In the genomic region with DNA sequence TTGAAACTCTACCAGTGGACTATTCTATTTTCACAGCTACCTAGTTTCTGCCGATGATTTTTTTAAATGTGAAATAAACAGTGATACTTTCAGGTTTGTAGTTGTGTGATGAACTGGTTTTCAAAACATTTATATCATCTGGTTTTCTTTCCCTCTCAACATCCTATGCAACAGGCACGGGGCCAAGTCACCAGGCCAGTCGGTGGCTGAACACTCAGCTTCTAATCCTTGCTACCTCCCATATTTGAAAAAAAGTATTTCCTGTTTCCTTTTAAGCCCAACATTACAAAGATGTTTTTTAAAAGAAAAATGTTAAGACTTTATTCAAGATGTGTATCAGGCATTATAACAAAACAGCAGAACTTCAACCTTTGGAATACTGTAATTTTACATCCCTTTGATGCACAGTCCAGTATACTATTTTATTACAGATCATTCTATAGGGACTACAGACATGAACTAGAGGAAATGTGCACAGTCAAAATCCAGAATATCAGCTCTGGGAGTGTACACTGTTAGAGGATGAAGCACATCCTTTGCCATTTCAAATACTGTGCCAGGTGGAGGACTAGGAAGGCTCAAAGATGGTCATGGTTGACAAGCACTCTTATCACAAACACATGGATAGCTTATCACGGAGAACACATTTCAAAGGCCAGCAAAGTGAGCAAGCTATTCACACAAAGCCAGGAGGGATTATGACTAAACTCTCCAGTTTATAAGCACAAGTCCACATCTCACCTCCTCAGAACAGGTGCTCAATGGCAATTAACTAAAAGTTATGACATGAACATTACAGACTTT, we compare ENCODE assay signal across 1 cellular context.
TF ChIP-seq lines count a peak whose summit lies in the region.

No MANE protein-coding gene starts in this region.

TF ChIP-seq in K562, 482 proteins besides CTCF, POLR2A, EP300 and RAD21 (continued from another document and continues in another):
- TF ChIP-seq, protein P1, sequence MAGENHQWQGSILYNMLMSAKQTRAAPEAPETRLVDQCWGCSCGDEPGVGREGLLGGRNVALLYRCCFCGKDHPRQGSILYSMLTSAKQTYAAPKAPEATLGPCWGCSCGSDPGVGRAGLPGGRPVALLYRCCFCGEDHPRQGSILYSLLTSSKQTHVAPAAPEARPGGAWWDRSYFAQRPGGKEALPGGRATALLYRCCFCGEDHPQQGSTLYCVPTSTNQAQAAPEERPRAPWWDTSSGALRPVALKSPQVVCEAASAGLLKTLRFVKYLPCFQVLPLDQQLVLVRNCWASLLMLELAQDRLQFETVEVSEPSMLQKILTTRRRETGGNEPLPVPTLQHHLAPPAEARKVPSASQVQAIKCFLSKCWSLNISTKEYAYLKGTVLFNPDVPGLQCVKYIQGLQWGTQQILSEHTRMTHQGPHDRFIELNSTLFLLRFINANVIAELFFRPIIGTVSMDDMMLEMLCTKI (IDR thresholded peaks at IDR 0.05; ENCODE audit: partially characterized antibody) = no peak
- no peak for TF ChIP-seq RBM25 (IDR thresholded peaks at IDR 0.05; ENCODE audit: low read depth, low read length, severe bottlenecking)
- peak; percentile 13; the same call in 1 of the 2 replicates for TF ChIP-seq CREB1 (IDR thresholded peaks at IDR 0.05)
- no peak for TF ChIP-seq CREB1 (CRISPR knock-in tag; IDR thresholded peaks at IDR 0.05)
- TF ChIP-seq ARID1B (IDR thresholded peaks at IDR 0.05) = peak; percentile 99
- no peak for TF ChIP-seq RHOXF2B (CRISPR knock-in tag; conservative IDR thresholded peaks at IDR 0.05)
- no peak for TF ChIP-seq KLF10 (CRISPR knock-in tag; IDR thresholded peaks at IDR 0.05)
- TF ChIP-seq ZFPM2 (CRISPR knock-in tag; IDR thresholded peaks at IDR 0.05) = no peak
- TF ChIP-seq FUS (optimal IDR thresholded peaks at IDR 0.05; ENCODE audit: low read depth, low read length) = no peak
- peak; percentile 93 for TF ChIP-seq STAT5A (IDR thresholded peaks at IDR 0.05; ENCODE audit: borderline replicate concordance, low read length)
- peak; percentile 88 for TF ChIP-seq NFIC (IDR thresholded peaks at IDR 0.05)
- no peak for TF ChIP-seq NUFIP1 (IDR thresholded peaks at IDR 0.05; ENCODE audit: partially characterized antibody)
- TF ChIP-seq GTF2E2 (tag; IDR thresholded peaks at IDR 0.05) = no peak
- no peak for TF ChIP-seq XRCC4 (IDR thresholded peaks at IDR 0.05; ENCODE audit: extremely low read depth, insufficient read depth, insufficient read length)
- TF ChIP-seq, protein P2, sequence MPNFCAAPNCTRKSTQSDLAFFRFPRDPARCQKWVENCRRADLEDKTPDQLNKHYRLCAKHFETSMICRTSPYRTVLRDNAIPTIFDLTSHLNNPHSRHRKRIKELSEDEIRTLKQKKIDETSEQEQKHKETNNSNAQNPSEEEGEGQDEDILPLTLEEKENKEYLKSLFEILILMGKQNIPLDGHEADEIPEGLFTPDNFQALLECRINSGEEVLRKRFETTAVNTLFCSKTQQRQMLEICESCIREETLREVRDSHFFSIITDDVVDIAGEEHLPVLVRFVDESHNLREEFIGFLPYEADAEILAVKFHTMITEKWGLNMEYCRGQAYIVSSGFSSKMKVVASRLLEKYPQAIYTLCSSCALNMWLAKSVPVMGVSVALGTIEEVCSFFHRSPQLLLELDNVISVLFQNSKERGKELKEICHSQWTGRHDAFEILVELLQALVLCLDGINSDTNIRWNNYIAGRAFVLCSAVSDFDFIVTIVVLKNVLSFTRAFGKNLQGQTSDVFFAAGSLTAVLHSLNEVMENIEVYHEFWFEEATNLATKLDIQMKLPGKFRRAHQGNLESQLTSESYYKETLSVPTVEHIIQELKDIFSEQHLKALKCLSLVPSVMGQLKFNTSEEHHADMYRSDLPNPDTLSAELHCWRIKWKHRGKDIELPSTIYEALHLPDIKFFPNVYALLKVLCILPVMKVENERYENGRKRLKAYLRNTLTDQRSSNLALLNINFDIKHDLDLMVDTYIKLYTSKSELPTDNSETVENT (CRISPR knock-in tag; IDR thresholded peaks at IDR 0.05) = no peak
- no peak for TF ChIP-seq THRAP3 (IDR thresholded peaks at IDR 0.05; ENCODE audit: borderline replicate concordance)
- peak; percentile 96 for TF ChIP-seq ZEB2 (IDR thresholded peaks at IDR 0.05)
- TF ChIP-seq TFAM (CRISPR knock-in tag; conservative IDR thresholded peaks at IDR 0.05) = no peak
- TF ChIP-seq PRPF4 (IDR thresholded peaks at IDR 0.05; ENCODE audit: insufficient read depth, low read depth, low read length, poor library complexity, severe bottlenecking) = no peak
- TF ChIP-seq, protein P3, sequence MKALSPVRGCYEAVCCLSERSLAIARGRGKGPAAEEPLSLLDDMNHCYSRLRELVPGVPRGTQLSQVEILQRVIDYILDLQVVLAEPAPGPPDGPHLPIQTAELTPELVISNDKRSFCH (CRISPR knock-in tag; IDR thresholded peaks at IDR 0.05) = no peak
- TF ChIP-seq, protein P3 (tag; IDR thresholded peaks at IDR 0.05) = no peak
- peak; percentile 67; the same call in 1 of the 2 replicates for TF ChIP-seq HEY1 (CRISPR knock-in tag; IDR thresholded peaks at IDR 0.05; ENCODE audit: borderline replicate concordance)
- TF ChIP-seq, protein P4, sequence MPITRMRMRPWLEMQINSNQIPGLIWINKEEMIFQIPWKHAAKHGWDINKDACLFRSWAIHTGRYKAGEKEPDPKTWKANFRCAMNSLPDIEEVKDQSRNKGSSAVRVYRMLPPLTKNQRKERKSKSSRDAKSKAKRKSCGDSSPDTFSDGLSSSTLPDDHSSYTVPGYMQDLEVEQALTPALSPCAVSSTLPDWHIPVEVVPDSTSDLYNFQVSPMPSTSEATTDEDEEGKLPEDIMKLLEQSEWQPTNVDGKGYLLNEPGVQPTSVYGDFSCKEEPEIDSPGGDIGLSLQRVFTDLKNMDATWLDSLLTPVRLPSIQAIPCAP (CRISPR knock-in tag; IDR thresholded peaks at IDR 0.05; ENCODE audit: borderline replicate concordance) = no peak
- TF ChIP-seq, protein P5, sequence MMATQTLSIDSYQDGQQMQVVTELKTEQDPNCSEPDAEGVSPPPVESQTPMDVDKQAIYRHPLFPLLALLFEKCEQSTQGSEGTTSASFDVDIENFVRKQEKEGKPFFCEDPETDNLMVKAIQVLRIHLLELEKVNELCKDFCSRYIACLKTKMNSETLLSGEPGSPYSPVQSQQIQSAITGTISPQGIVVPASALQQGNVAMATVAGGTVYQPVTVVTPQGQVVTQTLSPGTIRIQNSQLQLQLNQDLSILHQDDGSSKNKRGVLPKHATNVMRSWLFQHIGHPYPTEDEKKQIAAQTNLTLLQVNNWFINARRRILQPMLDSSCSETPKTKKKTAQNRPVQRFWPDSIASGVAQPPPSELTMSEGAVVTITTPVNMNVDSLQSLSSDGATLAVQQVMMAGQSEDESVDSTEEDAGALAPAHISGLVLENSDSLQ (IDR thresholded peaks at IDR 0.05) = peak; percentile 21; the same call in 1 of the 2 replicates
- TF ChIP-seq, protein P6, sequence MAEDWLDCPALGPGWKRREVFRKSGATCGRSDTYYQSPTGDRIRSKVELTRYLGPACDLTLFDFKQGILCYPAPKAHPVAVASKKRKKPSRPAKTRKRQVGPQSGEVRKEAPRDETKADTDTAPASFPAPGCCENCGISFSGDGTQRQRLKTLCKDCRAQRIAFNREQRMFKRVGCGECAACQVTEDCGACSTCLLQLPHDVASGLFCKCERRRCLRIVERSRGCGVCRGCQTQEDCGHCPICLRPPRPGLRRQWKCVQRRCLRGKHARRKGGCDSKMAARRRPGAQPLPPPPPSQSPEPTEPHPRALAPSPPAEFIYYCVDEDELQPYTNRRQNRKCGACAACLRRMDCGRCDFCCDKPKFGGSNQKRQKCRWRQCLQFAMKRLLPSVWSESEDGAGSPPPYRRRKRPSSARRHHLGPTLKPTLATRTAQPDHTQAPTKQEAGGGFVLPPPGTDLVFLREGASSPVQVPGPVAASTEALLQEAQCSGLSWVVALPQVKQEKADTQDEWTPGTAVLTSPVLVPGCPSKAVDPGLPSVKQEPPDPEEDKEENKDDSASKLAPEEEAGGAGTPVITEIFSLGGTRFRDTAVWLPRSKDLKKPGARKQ (CRISPR knock-in tag; IDR thresholded peaks at IDR 0.05) = no peak
- no peak for TF ChIP-seq ZNF77 (CRISPR knock-in tag; IDR thresholded peaks at IDR 0.05)
- TF ChIP-seq NR4A1 (CRISPR knock-in tag; IDR thresholded peaks at IDR 0.05) = no peak
- TF ChIP-seq NR4A1 (tag; IDR thresholded peaks at IDR 0.05) = 0 out of 2 replicates have a peak, but pooled peaks have one; percentile 55
- peak; percentile 97 for TF ChIP-seq MTA2 (IDR thresholded peaks at IDR 0.05; ENCODE audit: low read depth)
- no peak for TF ChIP-seq CSDE1 (IDR thresholded peaks at IDR 0.05)
- no peak for TF ChIP-seq ZFP1 (CRISPR knock-in tag; IDR thresholded peaks at IDR 0.05)
- no peak for TF ChIP-seq FOXJ3 (CRISPR knock-in tag; IDR thresholded peaks at IDR 0.05)
- no peak for TF ChIP-seq MEF2D (tag; conservative IDR thresholded peaks at IDR 0.05; ENCODE audit: low read depth)
- TF ChIP-seq TAL1 (IDR thresholded peaks at IDR 0.05) = peak; percentile 98
- TF ChIP-seq, protein P7, sequence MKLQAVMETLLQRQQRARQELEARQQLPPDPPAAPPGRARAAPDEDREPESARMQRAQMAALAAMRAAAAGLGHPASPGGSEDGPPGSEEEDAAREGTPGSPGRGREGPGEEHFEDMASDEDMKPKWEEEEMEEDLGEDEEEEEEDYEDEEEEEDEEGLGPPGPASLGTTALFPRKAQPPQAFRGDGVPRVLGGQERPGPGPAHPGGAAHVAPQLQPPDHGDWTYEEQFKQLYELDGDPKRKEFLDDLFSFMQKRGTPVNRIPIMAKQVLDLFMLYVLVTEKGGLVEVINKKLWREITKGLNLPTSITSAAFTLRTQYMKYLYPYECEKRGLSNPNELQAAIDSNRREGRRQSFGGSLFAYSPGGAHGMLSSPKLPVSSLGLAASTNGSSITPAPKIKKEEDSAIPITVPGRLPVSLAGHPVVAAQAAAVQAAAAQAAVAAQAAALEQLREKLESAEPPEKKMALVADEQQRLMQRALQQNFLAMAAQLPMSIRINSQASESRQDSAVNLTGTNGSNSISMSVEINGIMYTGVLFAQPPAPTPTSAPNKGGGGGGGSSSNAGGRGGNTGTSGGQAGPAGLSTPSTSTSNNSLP (IDR thresholded peaks at IDR 0.05; ENCODE audit: borderline replicate concordance, low read depth, low read length) = no peak
- TF ChIP-seq NFE2 (IDR thresholded peaks at IDR 0.05; ENCODE audit: low read depth) = peak; percentile 67
- TF ChIP-seq POLR2G (IDR thresholded peaks at IDR 0.05; ENCODE audit: low read depth, low read length) = no peak
- no peak for TF ChIP-seq SMARCA5 (IDR thresholded peaks at IDR 0.05)
- TF ChIP-seq, protein P8, sequence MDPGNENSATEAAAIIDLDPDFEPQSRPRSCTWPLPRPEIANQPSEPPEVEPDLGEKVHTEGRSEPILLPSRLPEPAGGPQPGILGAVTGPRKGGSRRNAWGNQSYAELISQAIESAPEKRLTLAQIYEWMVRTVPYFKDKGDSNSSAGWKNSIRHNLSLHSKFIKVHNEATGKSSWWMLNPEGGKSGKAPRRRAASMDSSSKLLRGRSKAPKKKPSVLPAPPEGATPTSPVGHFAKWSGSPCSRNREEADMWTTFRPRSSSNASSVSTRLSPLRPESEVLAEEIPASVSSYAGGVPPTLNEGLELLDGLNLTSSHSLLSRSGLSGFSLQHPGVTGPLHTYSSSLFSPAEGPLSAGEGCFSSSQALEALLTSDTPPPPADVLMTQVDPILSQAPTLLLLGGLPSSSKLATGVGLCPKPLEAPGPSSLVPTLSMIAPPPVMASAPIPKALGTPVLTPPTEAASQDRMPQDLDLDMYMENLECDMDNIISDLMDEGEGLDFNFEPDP (CRISPR knock-in tag; IDR thresholded peaks at IDR 0.05) = no peak
- TF ChIP-seq, protein P9, sequence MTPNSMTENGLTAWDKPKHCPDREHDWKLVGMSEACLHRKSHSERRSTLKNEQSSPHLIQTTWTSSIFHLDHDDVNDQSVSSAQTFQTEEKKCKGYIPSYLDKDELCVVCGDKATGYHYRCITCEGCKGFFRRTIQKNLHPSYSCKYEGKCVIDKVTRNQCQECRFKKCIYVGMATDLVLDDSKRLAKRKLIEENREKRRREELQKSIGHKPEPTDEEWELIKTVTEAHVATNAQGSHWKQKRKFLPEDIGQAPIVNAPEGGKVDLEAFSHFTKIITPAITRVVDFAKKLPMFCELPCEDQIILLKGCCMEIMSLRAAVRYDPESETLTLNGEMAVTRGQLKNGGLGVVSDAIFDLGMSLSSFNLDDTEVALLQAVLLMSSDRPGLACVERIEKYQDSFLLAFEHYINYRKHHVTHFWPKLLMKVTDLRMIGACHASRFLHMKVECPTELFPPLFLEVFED (CRISPR knock-in tag; conservative IDR thresholded peaks at IDR 0.05) = no peak
- TF ChIP-seq GTF2A2 (tag; IDR thresholded peaks at IDR 0.05) = no peak
- peak; percentile 97 for TF ChIP-seq CTBP1 (IDR thresholded peaks at IDR 0.05; ENCODE audit: borderline replicate concordance)
- no peak for TF ChIP-seq BRCA1 (IDR thresholded peaks at IDR 0.05)
- TF ChIP-seq BRCA1 (CRISPR knock-in tag; IDR thresholded peaks at IDR 0.05) = no peak
- TF ChIP-seq NELFE (IDR thresholded peaks at IDR 0.05; ENCODE audit: insufficient read depth, insufficient read length) = no peak
- TF ChIP-seq KLF6 (CRISPR knock-in tag; IDR thresholded peaks at IDR 0.05; ENCODE audit: borderline replicate concordance) = no peak
- peak; percentile 90 for TF ChIP-seq GATAD2A (IDR thresholded peaks at IDR 0.05)
- peak; percentile 28 for TF ChIP-seq POLR2B (IDR thresholded peaks at IDR 0.05; ENCODE audit: low read depth, partially characterized antibody)
- TF ChIP-seq, protein P10, sequence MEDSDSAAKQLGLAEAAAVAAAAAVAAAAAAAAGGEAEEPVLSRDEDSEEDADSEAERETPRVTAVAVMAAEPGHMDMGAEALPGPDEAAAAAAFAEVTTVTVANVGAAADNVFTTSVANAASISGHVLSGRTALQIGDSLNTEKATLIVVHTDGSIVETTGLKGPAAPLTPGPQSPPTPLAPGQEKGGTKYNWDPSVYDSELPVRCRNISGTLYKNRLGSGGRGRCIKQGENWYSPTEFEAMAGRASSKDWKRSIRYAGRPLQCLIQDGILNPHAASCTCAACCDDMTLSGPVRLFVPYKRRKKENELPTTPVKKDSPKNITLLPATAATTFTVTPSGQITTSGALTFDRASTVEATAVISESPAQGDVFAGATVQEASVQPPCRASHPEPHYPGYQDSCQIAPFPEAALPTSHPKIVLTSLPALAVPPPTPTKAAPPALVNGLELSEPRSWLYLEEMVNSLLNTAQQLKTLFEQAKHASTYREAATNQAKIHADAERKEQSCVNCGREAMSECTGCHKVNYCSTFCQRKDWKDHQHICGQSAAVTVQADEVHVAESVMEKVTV (CRISPR knock-in tag; IDR thresholded peaks at IDR 0.05) = 0 out of 2 replicates have a peak, but pooled peaks have one; percentile 12
- TF ChIP-seq DIDO1 (tag; IDR thresholded peaks at IDR 0.05; ENCODE audit: low read depth) = no peak
- TF ChIP-seq, protein P11, sequence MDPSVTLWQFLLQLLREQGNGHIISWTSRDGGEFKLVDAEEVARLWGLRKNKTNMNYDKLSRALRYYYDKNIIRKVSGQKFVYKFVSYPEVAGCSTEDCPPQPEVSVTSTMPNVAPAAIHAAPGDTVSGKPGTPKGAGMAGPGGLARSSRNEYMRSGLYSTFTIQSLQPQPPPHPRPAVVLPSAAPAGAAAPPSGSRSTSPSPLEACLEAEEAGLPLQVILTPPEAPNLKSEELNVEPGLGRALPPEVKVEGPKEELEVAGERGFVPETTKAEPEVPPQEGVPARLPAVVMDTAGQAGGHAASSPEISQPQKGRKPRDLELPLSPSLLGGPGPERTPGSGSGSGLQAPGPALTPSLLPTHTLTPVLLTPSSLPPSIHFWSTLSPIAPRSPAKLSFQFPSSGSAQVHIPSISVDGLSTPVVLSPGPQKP (CRISPR knock-in tag; IDR thresholded peaks at IDR 0.05) = no peak
- no peak for TF ChIP-seq ZNF785 (CRISPR knock-in tag; IDR thresholded peaks at IDR 0.05)
